Comparison of ENCODE assay signal across 10 cellular contexts in genomic region chr1:244104309-244105060, GRCh38. TPM values are rescaled to one million over a fixed set of nuclear protein-coding genes. Genes with fewer than 3 reads are reported as not detected.
DNase-seq lines count a peak whose midpoint lies in the region; ATAC-seq and TF ChIP-seq lines count a peak whose summit lies in the region.
"Had no signal": no experiment of that assay in that cellular context is flagged by ENCODE, and none has a peak within 500 bp of the region (broad histone marks: within the 10 kb centered on the region; RNA-seq: fewer than 3 reads in every experiment).

No MANE protein-coding gene starts in this region.

- ATAC-seq in GM21786 (IDR thresholded peaks at IDR 0.05; ENCODE audit: unreplicated experiment) = no peak
- ATAC-seq in HG02970 (IDR thresholded peaks at IDR 0.05; ENCODE audit: low FRiP score, unreplicated experiment) = no peak
- ATAC-seq in HG02852 (IDR thresholded peaks at IDR 0.05; ENCODE audit: unreplicated experiment) = no peak

- in situ Hi-C loops in mammary epithelial cell (cut with MboI; ENCODE audit: low sequenced_read_pairs in 2 of 2) = no loop called here

- WGBS in mammary epithelial cell (ENCODE audit: low coverage, missing lambda C conversion rate) = 69% methylated on average over 8 of the region's 10 CpGs

- no peak overlapping the region for H3K4me3 ChIP-seq in MG63
- no peak overlapping the region for H3K4me3 ChIP-seq in mammary epithelial cell (replicated peaks in 1 of 3; ENCODE audit: insufficient read depth in 1 of 3, low read depth in 2 of 3, low read length in 3 of 3)
- H3K4me3 ChIP-seq: transverse colon had no signal

- no peak for TF ChIP-seq CTCF in mammary epithelial cell (conservative IDR thresholded peaks at IDR 0.05 in 1 of 2, IDR thresholded peaks at IDR 0.05 in 1 of 2; ENCODE audit: extremely low read depth in 1 of 2, insufficient read depth in 1 of 2, low read depth in 1 of 2, low read length in 2 of 2)

- no peak overlapping the region for H2AFZ ChIP-seq in mammary epithelial cell (ENCODE audit: low read depth, low read length)

- peaks cover 5% of the 10 kb centered on the region for H3K9me3 ChIP-seq in MG63
- H3K9me3 ChIP-seq in mammary epithelial cell (replicated peaks; ENCODE audit: insufficient read depth, low read length) = no peaks in the 10 kb centered on the region
- H3K9me3 ChIP-seq: transverse colon had no signal

- peak overlapping the region; percentile 33 for H3K4me2 ChIP-seq in mammary epithelial cell (ENCODE audit: insufficient read depth, low read depth, low read length)

- CTCF ChIA-PET in mammary epithelial cell (lab: Charles Lee; ENCODE audit: low non-redundant PET) = no interaction called here

- DNase-seq in COLO829 (ENCODE audit: low spot score) (peak; percentile 35), MG63 (peak; percentile 87), mammary epithelial cell (peak; percentile 37), mucosa of gallbladder (ENCODE audit: low spot score) (peak; percentile 56), NCI-H2196 treated with DMSO at 0.1 percent for 48 hours (lab: John Stamatoyannopoulos, UW; ENCODE audit: unreplicated experiment) (no peak)
- DNase-seq: DND-41, transverse colon had no signal

- intact Hi-C loops in mammary epithelial cell (cut with micrococcal nuclease) = no loop called here

- H3K9ac ChIP-seq in mammary epithelial cell (ENCODE audit: insufficient read depth, low read length) = no peak overlapping the region

- dilution Hi-C loops in mammary epithelial cell (cut with HindIII; ENCODE audit: low sequenced_read_pairs) = no loop called here

- H3K27me3 ChIP-seq in MG63 (peaks cover 2% of the 10 kb centered on the region; the same call in 1 of the 2 replicates), mammary epithelial cell (ENCODE audit: insufficient read depth, low read length) (peaks cover 6% of the 10 kb centered on the region)

- no TSS peak for BruUV-seq in mammary epithelial cell (replicated peaks; lab: Mats Ljungman, UMichigan)

- no peaks in the 10 kb centered on the region for H3K79me2 ChIP-seq in mammary epithelial cell (ENCODE audit: insufficient read depth, low read length)

- H4K20me1 ChIP-seq in mammary epithelial cell (ENCODE audit: insufficient read depth, low read length) = no peaks in the 10 kb centered on the region

- H3K36me3 ChIP-seq in MG63 (no peaks in the 10 kb centered on the region), mammary epithelial cell (ENCODE audit: insufficient read depth, low read length) (no peaks in the 10 kb centered on the region)
- H3K36me3 ChIP-seq: transverse colon had no signal

- peaks cover 9% of the 10 kb centered on the region for H3K4me1 ChIP-seq in mammary epithelial cell (ENCODE audit: insufficient read depth, low read length)

- H3K27ac ChIP-seq in mammary epithelial cell (ENCODE audit: insufficient read depth, low read depth, low read length) = no peak overlapping the region
- H3K27ac ChIP-seq: transverse colon had no signal

RNA-seq across cellular contexts. Expression of gene ZBTB18, which starts 53.4 kb away (rescaled TPM):
- 4.4 and 6.8 TPM in 2 replicates for total RNA-seq in MG63 (2014; rRNA removed; shearing (Covaris generic); ENCODE audit: low replicate concordance)
- 10 to 100 TPM in 1 of 2 donors, 1 to 10 TPM in 1; 5.9 to 10.2 TPM for total RNA-seq in mammary epithelial cell
- polyA plus RNA-seq in mammary epithelial cell = 5.2 TPM
- 7.0 TPM for polyA minus RNA-seq in mammary epithelial cell
- total RNA-seq in mucosa of gallbladder = 27.6 TPM
